13 cellular contexts compared by ENCODE assay signal in genomic region chr17:78529871-78530670, GRCh38.
A peak's percentile ranks its signal among the peaks of the same experiment; 100 is the strongest.
DNase-seq lines count a peak whose midpoint lies in the region; ATAC-seq lines count a peak whose summit lies in the region.
"Had no signal": no experiment of that assay in that cellular context is flagged by ENCODE, and none has a peak within 500 bp of the region (broad histone marks: within the 10 kb centered on the region; RNA-seq: fewer than 3 reads in every experiment).

No MANE protein-coding gene starts in this region.

- DNase-seq in DMS153 (lab: John Stamatoyannopoulos, UW) (peak; percentile 96), NCI-H2081 (lab: John Stamatoyannopoulos, UW) (peak; percentile 98 to 99), RPMI8226 (peak; percentile 41), medulla oblongata (ENCODE audit: extremely low spot score) (peak; percentile 28), AG08395 (ENCODE audit: low spot score) (no peak), T-helper 2 cell (no peak)
- DNase-seq: activated CD4-positive, alpha-beta T cell treated with anti-CD3 and anti-CD28 coated beads for 4 hours; esophagus squamous epithelium; naive B cell; NCI-H1930; uterus had no signal

- ATAC-seq in HG03378 (IDR thresholded peaks at IDR 0.05; ENCODE audit: unreplicated experiment) (no peak), HG03139 (IDR thresholded peaks at IDR 0.05; ENCODE audit: unreplicated experiment) (no peak)

Comparison
In these comparisons a context has a peak if more than half of its experiments do, and no peak if none do; other contexts are left out.
1. DNase-seq: peak in DMS153 (single experiment), NCI-H2081 (2 of 2), RPMI8226 (single experiment) and medulla oblongata (single experiment); none in AG08395 (single experiment) and T-helper 2 cell (0 of 5).